8 cellular contexts compared by ENCODE assay signal in genomic region chr10:91798736-91799579, GRCh38. TPM values are rescaled to one million over a fixed set of nuclear protein-coding genes. Genes with fewer than 3 reads are reported as not detected.
DNase-seq lines count a peak whose midpoint lies in the region; ATAC-seq and TF ChIP-seq lines count a peak whose summit lies in the region.

No MANE protein-coding gene starts in this region.

- peaks cover 63% of the 10 kb centered on the region for H3K79me2 ChIP-seq in PC-3 (ENCODE audit: low read length)

- H4K20me1 ChIP-seq in PC-3 (ENCODE audit: low read length): peaks cover 12% of the 10 kb centered on the region

- peak overlapping the region; percentile 74; the same call in 1 of the 2 replicates for H2AFZ ChIP-seq in PC-3 (ENCODE audit: low read length)

- H3K4me3 ChIP-seq in PC-3 (ENCODE audit: low read length) (peak overlapping the region; percentile 98), cardiac muscle cell (peak overlapping the region; percentile 94)

- ATAC-seq in GM18907 (IDR thresholded peaks at IDR 0.05; ENCODE audit: unreplicated experiment): peak; percentile 49
- peak; percentile 33 for ATAC-seq in HG03103 (IDR thresholded peaks at IDR 0.05; ENCODE audit: low read depth, unreplicated experiment)
- ATAC-seq in PC-3: peak; percentile 32

- H3K9me3 ChIP-seq in PC-3 (ENCODE audit: low read length) (no peaks in the 10 kb centered on the region), cardiac muscle cell (ENCODE audit: low read depth) (no peaks in the 10 kb centered on the region)

- no peaks in the 10 kb centered on the region for H3K9me2 ChIP-seq in PC-3 (replicated peaks; ENCODE audit: low read length)

- no peaks in the 10 kb centered on the region for H3K9me3 Mint-ChIP-seq in activated naive CD8-positive, alpha-beta T cell treated with anti-CD3 and anti-CD28 coated beads for 36 hours

- H3K4me1 ChIP-seq in PC-3 (ENCODE audit: insufficient read depth, low read length) (peaks cover 29% of the 10 kb centered on the region), cardiac muscle cell (ENCODE audit: low read depth) (peaks cover 36% of the 10 kb centered on the region)

- H3K27me3 ChIP-seq in PC-3 (ENCODE audit: low read length) (no peaks in the 10 kb centered on the region), cardiac muscle cell (no peaks in the 10 kb centered on the region)

- TF ChIP-seq CTCF in C4-2B (conservative IDR thresholded peaks at IDR 0.05) (no peak), PC-3 (conservative IDR thresholded peaks at IDR 0.05; ENCODE audit: low read depth, low read length) (no peak), cardiac muscle cell (IDR thresholded peaks at IDR 0.05; ENCODE audit: low read depth, low read length) (no peak)

- BruUV-seq in PC-3 (replicated peaks; lab: Mats Ljungman, UMichigan): no TSS peak

- CTCF ChIA-PET in PC-3 (lab: Charles Lee): interaction anchor here (0.8 to 1.0 kb wide), 2 partner anchors 40 to 43 kb away, joined by 3 read pairs; no protein-coding TSS in a partner anchor

- peaks cover 33% of the 10 kb centered on the region for H3K36me3 Mint-ChIP-seq in activated naive CD8-positive, alpha-beta T cell treated with anti-CD3 and anti-CD28 coated beads for 36 hours

- peak; percentile 22 for DNase-seq in PC-3
- no peak for DNase-seq in activated naive CD8-positive, alpha-beta T cell treated with anti-CD3 and anti-CD28 coated beads for 36 hours
- DNase-seq in cardiac muscle cell (ENCODE audit: low read depth in 1 of 2, low spot score in 1 of 2): peak in 1 of 2 donors; percentile 51
- DNase-seq in pons (ENCODE audit: low spot score): peak; percentile 75
- no peak for DNase-seq in NCI-H1048 (lab: John Stamatoyannopoulos, UW)

- peak overlapping the region; percentile 95 for H3K4me3 Mint-ChIP-seq in activated naive CD8-positive, alpha-beta T cell treated with anti-CD3 and anti-CD28 coated beads for 36 hours

- H3K9ac ChIP-seq in PC-3 (ENCODE audit: low read length): peak overlapping the region; percentile 92

- H3K4me1 Mint-ChIP-seq in activated naive CD8-positive, alpha-beta T cell treated with anti-CD3 and anti-CD28 coated beads for 36 hours: peaks cover 55% of the 10 kb centered on the region

- peak overlapping the region; percentile 97 for H3K27ac Mint-ChIP-seq in activated naive CD8-positive, alpha-beta T cell treated with anti-CD3 and anti-CD28 coated beads for 36 hours

- peak overlapping the region; percentile 95 for H3K4me2 ChIP-seq in PC-3 (ENCODE audit: low read length)

- intact Hi-C loops in PC-3 (cut with micrococcal nuclease): loop anchor here (5.0 kb wide), 1 partner anchor 42 kb away; no protein-coding TSS in a partner anchor

- peaks cover 11% of the 10 kb centered on the region; the same call in 1 of the 2 replicates for H3K36me3 ChIP-seq in PC-3 (ENCODE audit: low read depth, low read length)
- no peaks in the 10 kb centered on the region for H3K36me3 ChIP-seq in cardiac muscle cell

- no peaks in the 10 kb centered on the region for H3K27me3 Mint-ChIP-seq in activated naive CD8-positive, alpha-beta T cell treated with anti-CD3 and anti-CD28 coated beads for 36 hours

- POLR2A ChIA-PET in PC-3 (lab: Charles Lee; ENCODE audit: unreplicated experiment): interaction anchor here (0.5 kb wide), 1 partner anchor 41 kb away, joined by 5 read pairs; no protein-coding TSS in a partner anchor

- H3F3A ChIP-seq in PC-3 (ENCODE audit: low read length, unreplicated experiment): no peaks in the 10 kb centered on the region

- peak overlapping the region; percentile 97 for H3K27ac ChIP-seq in C4-2B
- H3K27ac ChIP-seq in PC-3 (ENCODE audit: low read length): peak overlapping the region; percentile 78
- H3K27ac ChIP-seq in cardiac muscle cell: peak overlapping the region; percentile 98

RNA-seq across cellular contexts. Expression of gene TNKS2, which starts 0.7 kb away (rescaled TPM):
- 14.5 and 23.3 TPM in 2 replicates for total RNA-seq in PC-3 (2014; rRNA removed)
- 10 to 100 TPM; 25.8 to 25.9 TPM for total RNA-seq in activated naive CD8-positive, alpha-beta T cell treated with anti-CD3 and anti-CD28 coated beads for 36 hours
- 33.0 and 52.9 TPM in 2 replicates for total RNA-seq in cardiac muscle cell
- polyA plus RNA-seq in cardiac muscle cell: 22.8 and 37.1 TPM in 2 replicates

Comparison
In these comparisons a context has a peak if more than half of its experiments do, and no peak if none do; other contexts are left out.
1. DNase-seq: peak in PC-3 (single experiment) and pons (single experiment); none in activated naive CD8-positive, alpha-beta T cell treated with anti-CD3 and anti-CD28 coated beads for 36 hours (single experiment) and NCI-H1048 (single experiment).
2. Peak in every context shown above with its lines, with median percentiles within 50 percentile points of each other: H3K27ac ChIP-seq and ATAC-seq.